Comparison of ENCODE assay signal across 13 cellular contexts in the genomic region with DNA sequence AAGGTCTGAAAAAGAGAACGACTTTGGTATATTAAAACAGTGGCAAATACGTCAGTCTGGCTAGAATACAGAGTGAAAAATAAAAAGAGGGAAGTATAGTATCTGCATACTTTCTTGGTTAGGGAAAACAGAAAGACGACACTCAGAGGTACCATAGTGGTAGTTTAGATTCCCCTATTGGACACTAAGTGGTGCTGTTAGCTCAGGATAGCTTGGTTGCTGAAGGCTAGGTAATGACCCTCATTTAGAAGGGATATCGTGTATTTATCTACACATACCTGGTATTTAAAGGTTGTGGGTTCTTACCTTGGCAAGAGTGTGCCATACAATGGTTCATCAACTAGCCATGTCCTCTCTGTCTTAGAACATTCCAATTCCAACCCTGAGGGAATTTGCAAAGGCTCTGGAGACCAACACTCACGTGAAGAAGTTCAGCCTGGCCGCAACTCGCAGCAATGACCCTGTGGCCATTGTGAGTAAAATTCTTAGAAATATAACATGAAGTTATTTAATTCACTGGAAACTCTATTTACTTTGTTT. TPM values are rescaled to one million over a fixed set of nuclear protein-coding genes. Genes with fewer than 3 reads are reported as not detected.
DNase-seq lines count a peak whose midpoint lies in the region; ATAC-seq, FAIRE-seq and TF ChIP-seq lines count a peak whose summit lies in the region.
"Had no signal": no experiment of that assay in that cellular context is flagged by ENCODE, and none has a peak within 500 bp of the region (broad histone marks: within the 10 kb centered on the region; RNA-seq: fewer than 3 reads in every experiment).

No MANE protein-coding gene starts in this region.

- no peak overlapping the region for H4K8ac ChIP-seq in trophoblast cell (ENCODE audit: low read depth, low read length)

- DNase-seq in SHP77 treated with DMSO at 0.1 percent for 48 hours (lab: John Stamatoyannopoulos, UW), result peak; percentile 8
- no peak for DNase-seq in SHP77 (lab: John Stamatoyannopoulos, UW)
- DNase-seq in NCI-H226, result peak; percentile 41
- peak; percentile 54 for DNase-seq in dermis blood vessel endothelial cell
- peak; percentile 57 to 84 for DNase-seq in trophoblast cell
- no peak for DNase-seq in coronary artery (ENCODE audit: low spot score)
- no peak for DNase-seq in kidney
- DNase-seq: C1 segment of cervical spinal cord, NCI-H1694 treated with DMSO at 0.1 percent for 48 hours, T-cell, transverse colon had no signal

- TF ChIP-seq CTCF in coronary artery (IDR thresholded peaks at IDR 0.05) (no peak), kidney (IDR thresholded peaks at IDR 0.05; ENCODE audit: borderline replicate concordance, extremely low read depth, insufficient read depth) (no peak)

- H3K4me1 ChIP-seq in trophoblast cell (ENCODE audit: control insufficient read depth in 1 of 2, insufficient read depth in 2 of 2, low read length in 2 of 2) (no peaks in the 10 kb centered on the region), kidney (ENCODE audit: control insufficient read depth in 1 of 2, insufficient read depth in 1 of 2, low read depth in 1 of 2, low read length in 2 of 2) (no peaks in the 10 kb centered on the region)
- H3K4me1 ChIP-seq: transverse colon had no signal

- no peak overlapping the region for H2BK120ac ChIP-seq in trophoblast cell (ENCODE audit: insufficient read depth, low read length, poor library complexity)

- no peaks in the 10 kb centered on the region for H3K27me3 ChIP-seq in trophoblast cell (ENCODE audit: insufficient read depth, low read length)
- H3K27me3 ChIP-seq: transverse colon had no signal

- H3K4me3 ChIP-seq in trophoblast cell (ENCODE audit: low read depth, low read length) (no peak overlapping the region), coronary artery (no peak overlapping the region), kidney (ENCODE audit: low read length in 2 of 2) (no peak overlapping the region)
- H3K4me3 ChIP-seq: transverse colon had no signal

- H2AFZ ChIP-seq in trophoblast cell (ENCODE audit: insufficient read depth, low read length, poor library complexity), result no peak overlapping the region

- no peak for ATAC-seq in HG03439 (IDR thresholded peaks at IDR 0.05; ENCODE audit: unreplicated experiment)
- ATAC-seq: activated T-helper 17 cell treated with anti-CD3 and anti-CD28 coated beads, Interleukin-2, amount 50 U/mL, for 72 hours; T-cell had no signal

- no peak overlapping the region for H3K14ac ChIP-seq in trophoblast cell (ENCODE audit: low read length)

- H3K79me1 ChIP-seq in trophoblast cell (ENCODE audit: low read length), result no peaks in the 10 kb centered on the region

- H4K91ac ChIP-seq in trophoblast cell (ENCODE audit: low read depth, low read length), result no peak overlapping the region

- no CpG with 5 or more reads among the region's 7 CpGs for WGBS in trophoblast cell (ENCODE audit: extremely low coverage, insufficient coverage, insufficient read length)

- H2BK12ac ChIP-seq in trophoblast cell (ENCODE audit: low read length), result no peak overlapping the region

- H3K23ac ChIP-seq in trophoblast cell (ENCODE audit: low read length), result no peak overlapping the region

- no peak overlapping the region for H3K4me2 ChIP-seq in trophoblast cell (ENCODE audit: low read length)

- intact Hi-C loops in kidney (cut with DNase I), result no loop called here

- no peak overlapping the region for H3K4ac ChIP-seq in trophoblast cell (ENCODE audit: low read depth, low read length)

- no peak overlapping the region for H3K27ac ChIP-seq in trophoblast cell (ENCODE audit: low read depth, low read length)
- no peak overlapping the region for H3K27ac ChIP-seq in coronary artery
- H3K27ac ChIP-seq in kidney (ENCODE audit: low read depth in 2 of 2, low read length in 2 of 2), result no peak overlapping the region
- H3K27ac ChIP-seq: transverse colon had no signal

- FAIRE-seq in kidney (lab: Jason Lieb, UNC), result no peak

- H3K9me3 ChIP-seq in trophoblast cell (ENCODE audit: insufficient read depth, low read depth, low read length), result no peaks in the 10 kb centered on the region
- H3K9me3 ChIP-seq in kidney (ENCODE audit: control insufficient read depth in 1 of 2, low read length in 2 of 2), result no peaks in the 10 kb centered on the region
- H3K9me3 ChIP-seq: transverse colon had no signal

- no peaks in the 10 kb centered on the region for H3K36me3 ChIP-seq in trophoblast cell (ENCODE audit: control insufficient read depth in 1 of 2, insufficient read depth in 2 of 2, low read length in 2 of 2)
- no peaks in the 10 kb centered on the region for H3K36me3 ChIP-seq in kidney (ENCODE audit: control insufficient read depth in 1 of 2, insufficient read depth in 2 of 2, low read length in 2 of 2)

- no peak overlapping the region for H2BK5ac ChIP-seq in trophoblast cell (ENCODE audit: low read depth, low read length, poor library complexity)

- no peaks in the 10 kb centered on the region for H3K79me2 ChIP-seq in trophoblast cell (ENCODE audit: control insufficient read depth, insufficient read depth, low read length, poor library complexity)

- H3K9ac ChIP-seq in trophoblast cell (ENCODE audit: low read length) (no peak overlapping the region), kidney (ENCODE audit: low read length in 2 of 2) (no peak overlapping the region)

- H3K18ac ChIP-seq in trophoblast cell (ENCODE audit: low read length), result no peak overlapping the region

- H2AK5ac ChIP-seq in trophoblast cell (ENCODE audit: low read length), result no peak overlapping the region

- H4K12ac ChIP-seq in trophoblast cell (ENCODE audit: low read depth, low read length), result no peak overlapping the region

RNA-seq across cellular contexts. Expression of a gene that starts 31.0 kb away (rescaled TPM):
- total RNA-seq in dermis blood vessel endothelial cell, result 22.3 and 32.8 TPM in 2 replicates
- 2.7 TPM in 2 replicates for polyA plus RNA-seq in trophoblast cell (2013)
- 9.3 TPM for total RNA-seq in kidney
- 2.5 TPM for polyA plus RNA-seq in kidney (ENCODE audit: insufficient read depth, low read depth, low replicate concordance)

RNA-seq across cellular contexts. Expression of a gene that starts 45.0 kb away (rescaled TPM):
- 24.2 and 33.4 TPM in 2 replicates for total RNA-seq in dermis blood vessel endothelial cell
- 1.2 and 1.4 TPM in 2 replicates for polyA plus RNA-seq in trophoblast cell (2013)
- total RNA-seq in kidney, result 11.7 TPM
- polyA plus RNA-seq in kidney (ENCODE audit: insufficient read depth, low read depth, low replicate concordance), result 21.5 TPM

RNA-seq across cellular contexts. Expression of a gene that starts 47.0 kb away (rescaled TPM):
- total RNA-seq in dermis blood vessel endothelial cell (86.6 and 142 TPM in 2 replicates), kidney (49.0 TPM)
- polyA plus RNA-seq in trophoblast cell (2013), result 36.0 and 36.1 TPM in 2 replicates
- polyA plus RNA-seq in kidney (ENCODE audit: insufficient read depth, low read depth, low replicate concordance), result 8.9 TPM

Comparison
In these comparisons a context has a peak if more than half of its experiments do, and no peak if none do; other contexts are left out.
1. DNase-seq: peak in SHP77 treated with DMSO at 0.1 percent for 48 hours (single experiment), NCI-H226 (single experiment), dermis blood vessel endothelial cell (single experiment) and trophoblast cell (2 of 2); none in SHP77 (0 of 2), coronary artery (single experiment) and kidney (single experiment).